8 cellular contexts compared by ENCODE assay signal in genomic region chr14:24115451-24116110, GRCh38. TPM values are rescaled to one million over a fixed set of nuclear protein-coding genes. Genes with fewer than 3 reads are reported as not detected.
DNase-seq lines count a peak whose midpoint lies in the region; ATAC-seq, FAIRE-seq and TF ChIP-seq lines count a peak whose summit lies in the region.

No MANE protein-coding gene starts in this region.

- H3F3A ChIP-seq in GM23248 (ENCODE audit: insufficient read depth) = peaks cover 5% of the 10 kb centered on the region

- ATAC-seq in foreskin keratinocyte (no peak), HG03457 (IDR thresholded peaks at IDR 0.05; ENCODE audit: unreplicated experiment) (no peak)

- FAIRE-seq in urothelium cell line (lab: Jason Lieb, UNC) = no peak

- H3K36me3 ChIP-seq in GM23248 (ENCODE audit: low read depth) = no peaks in the 10 kb centered on the region; the same call in 1 of the 2 replicates

- H3K27ac ChIP-seq in GM23248 = peak overlapping the region; percentile 98
- H3K27ac ChIP-seq in VCaP = peak overlapping the region; percentile 95
- peak overlapping the region; percentile 4 for H3K27ac ChIP-seq in foreskin keratinocyte

- no peaks in the 10 kb centered on the region for H3K9me3 ChIP-seq in GM23248 (ENCODE audit: low read depth)

- no peaks in the 10 kb centered on the region for H3K27me3 ChIP-seq in GM23248 (replicated peaks; ENCODE audit: insufficient read depth)
- no peaks in the 10 kb centered on the region for H3K27me3 ChIP-seq in foreskin keratinocyte

- TF ChIP-seq CTCF in VCaP (conservative IDR thresholded peaks at IDR 0.05) = no peak
- TF ChIP-seq CTCF in foreskin keratinocyte (conservative IDR thresholded peaks at IDR 0.05) = no peak

- H3K79me2 ChIP-seq in GM23248 (ENCODE audit: insufficient read depth) = peaks cover 16% of the 10 kb centered on the region; the same call in 1 of the 2 replicates

- peak overlapping the region; percentile 86 for H3K4me2 ChIP-seq in GM23248 (ENCODE audit: unreplicated experiment)

- 1% methylated on average over 14 of the region's 14 CpGs for WGBS in GM23248 (ENCODE audit: low coverage in 1 of 2, low lambda C conversion rate in 2 of 2, missing lambda C conversion rate in 2 of 2), 2 experiments

- H3K4me1 ChIP-seq in GM23248 (ENCODE audit: insufficient read depth) (peaks cover 12% of the 10 kb centered on the region), foreskin keratinocyte (no peaks in the 10 kb centered on the region)

- no peaks in the 10 kb centered on the region for H4K20me1 ChIP-seq in GM23248 (ENCODE audit: insufficient read depth)

- DNase-seq in GM23248 = peak; percentile 40
- no peak for DNase-seq in foreskin keratinocyte
- DNase-seq in skeletal muscle cell (ENCODE audit: low read depth) = no peak
- DNase-seq in urothelium cell line (ENCODE audit: low spot score) = no peak
- no peak for DNase-seq in NCI-H146 (lab: John Stamatoyannopoulos, UW)
- DNase-seq in NCI-H510A (lab: John Stamatoyannopoulos, UW) = no peak

- H3K9me2 ChIP-seq in GM23248 (ENCODE audit: insufficient read depth) = no peaks in the 10 kb centered on the region

- peak overlapping the region; percentile 81 for H3K4me3 ChIP-seq in GM23248
- H3K4me3 ChIP-seq in skeletal muscle cell (ENCODE audit: low read depth, low read length) = peak overlapping the region; percentile 82

- H3K9ac ChIP-seq in GM23248 = peak overlapping the region; percentile 95

- in situ Hi-C loops in GM23248 (cut with MboI) = no loop called here

- peak overlapping the region; percentile 96 for H2AFZ ChIP-seq in GM23248

RNA-seq across cellular contexts. Expression of gene NRL, which starts 0.8 kb away (rescaled TPM):
- total RNA-seq in GM23248 (2014; rRNA removed; shearing (Covaris generic)) = 0.86 TPM in 1 of 2 replicates, not detected in the other
- polyA plus RNA-seq in GM23248 (2016; fragmentation: Nextera tagmentation; extraction: Ambion mirVana) (0.48 and 0.56 TPM in 2 replicates), foreskin keratinocyte (0.46 and 0.50 TPM in 2 replicates)
- 0.27 and 0.46 TPM in 2 replicates for total RNA-seq in foreskin keratinocyte

RNA-seq across cellular contexts. Expression of gene DCAF11, which starts 1.0 kb away (rescaled TPM):
- 59.8 and 59.9 TPM in 2 replicates for total RNA-seq in GM23248 (2014; rRNA removed; shearing (Covaris generic))
- polyA plus RNA-seq in GM23248 (2016; fragmentation: Nextera tagmentation; extraction: Ambion mirVana) = 29.1 and 33.6 TPM in 2 replicates
- 29.5 and 32.3 TPM in 2 replicates for total RNA-seq in foreskin keratinocyte
- polyA plus RNA-seq in foreskin keratinocyte = 20.9 and 24.6 TPM in 2 replicates

RNA-seq across cellular contexts. Expression of gene FITM1, which starts 14.9 kb away (rescaled TPM):
- not detected in 2 replicates for total RNA-seq in GM23248 (2014; rRNA removed; shearing (Covaris generic))
- polyA plus RNA-seq in GM23248 (2016; fragmentation: Nextera tagmentation; extraction: Ambion mirVana) (not detected in 2 replicates), foreskin keratinocyte (0.17 and 0.21 TPM in 2 replicates)
- 0.32 and 0.37 TPM in 2 replicates for total RNA-seq in foreskin keratinocyte

RNA-seq across cellular contexts. Expression of gene PSME1, which starts 20.4 kb away (rescaled TPM):
- total RNA-seq in GM23248 (2014; rRNA removed; shearing (Covaris generic)) = 58.9 and 67.7 TPM in 2 replicates
- polyA plus RNA-seq in GM23248 (2016; fragmentation: Nextera tagmentation; extraction: Ambion mirVana) = 144 and 147 TPM in 2 replicates
- total RNA-seq in foreskin keratinocyte = 199 and 201 TPM in 2 replicates
- 261 and 270 TPM in 2 replicates for polyA plus RNA-seq in foreskin keratinocyte

RNA-seq across cellular contexts. Expression of gene PCK2, which starts 21.5 kb away (rescaled TPM):
- 70.3 and 84.3 TPM in 2 replicates for total RNA-seq in GM23248 (2014; rRNA removed; shearing (Covaris generic))
- polyA plus RNA-seq in GM23248 (2016; fragmentation: Nextera tagmentation; extraction: Ambion mirVana) (148 and 153 TPM in 2 replicates), foreskin keratinocyte (49.2 and 81.1 TPM in 2 replicates)
- 41.0 and 67.9 TPM in 2 replicates for total RNA-seq in foreskin keratinocyte

Comparison
In these comparisons a context has a peak if more than half of its experiments do, and no peak if none do; other contexts are left out.
1. H3K27ac ChIP-seq: peak in every context shown above with its lines; median percentile 98 in GM23248; 95 in VCaP; 4 in foreskin keratinocyte.